ENCODE assay signal across 27 cellular contexts in genomic region chr4:152691761-152692160, GRCh38. TPM values are rescaled to one million over a fixed set of nuclear protein-coding genes. Genes with fewer than 3 reads are reported as not detected.
A peak's percentile ranks its signal among the peaks of the same experiment; 100 is the strongest.
DNase-seq lines count a peak whose midpoint lies in the region; ATAC-seq and TF ChIP-seq lines count a peak whose summit lies in the region.
"Had no signal": no experiment of that assay in that cellular context is flagged by ENCODE, and none has a peak within 500 bp of the region (broad histone marks: within the 10 kb centered on the region; RNA-seq: fewer than 3 reads in every experiment).

No MANE protein-coding gene starts in this region.

- H3K36me3 ChIP-seq in hepatocyte (replicated peaks; ENCODE audit: insufficient read depth, low read depth) (no peaks in the 10 kb centered on the region), colonic mucosa (no peaks in the 10 kb centered on the region)
- H3K36me3 ChIP-seq: adrenal gland, brain microvascular endothelial cell, esophagus muscularis mucosa, upper lobe of left lung, WERI-Rb-1 had no signal

- no peak overlapping the region for H3K4me3 Mint-ChIP-seq in stimulated activated effector memory CD8-positive, alpha-beta T cell treated with anti-CD3 and anti-CD28 coated beads, Interleukin-12 subunit alpha, Interleukin-12 subunit beta, amount 100 ng/mL, for 72 hours
- H3K4me3 Mint-ChIP-seq: activated CD4-positive, alpha-beta T cell treated with anti-CD3 and anti-CD28 coated beads, Interleukin-2, amount 10 ng/mL, durations not matched to agents 24 days and 14 days; activated T-cell treated with anti-CD3 and anti-CD28 coated beads, Interleukin-2, amount 50 U/mL, for 72 hours; endodermal cell; T-helper 2 cell treated with Interferon-gamma antibody and Interleukin-4, amounts not matched to agents 5 μg/mL and 100 μg/mL, for 36 hours had no signal

- H3K27ac ChIP-seq in hepatocyte (peak overlapping the region; percentile 49), colonic mucosa (no peak overlapping the region)
- H3K27ac ChIP-seq: adrenal gland, brain microvascular endothelial cell, coronary artery, esophagus muscularis mucosa, parathyroid adenoma, upper lobe of left lung, WERI-Rb-1 had no signal

- H3K4me1 Mint-ChIP-seq in stimulated activated effector memory CD8-positive, alpha-beta T cell treated with anti-CD3 and anti-CD28 coated beads, Interleukin-12 subunit alpha, Interleukin-12 subunit beta, amount 100 ng/mL, for 72 hours, result peaks cover 17% of the 10 kb centered on the region

- no peaks in the 10 kb centered on the region for H4K20me1 ChIP-seq in hepatocyte (ENCODE audit: insufficient read depth, poor library complexity, severe bottlenecking)

- H3K9me3 ChIP-seq in hepatocyte (ENCODE audit: low read depth) (no peaks in the 10 kb centered on the region), colonic mucosa (no peaks in the 10 kb centered on the region)
- H3K9me3 ChIP-seq: adrenal gland, esophagus muscularis mucosa, upper lobe of left lung had no signal

- no peak overlapping the region for H3K4me3 ChIP-seq in hepatocyte
- H3K4me3 ChIP-seq in colonic mucosa, result no peak overlapping the region
- H3K4me3 ChIP-seq: adrenal gland, coronary artery, esophagus muscularis mucosa, lung, upper lobe of left lung had no signal

- peak; percentile 13 for DNase-seq in NCI-H2029 (lab: John Stamatoyannopoulos, UW)
- no peak for DNase-seq in NCI-H2029 treated with DMSO at 0.1 percent for 48 hours (lab: John Stamatoyannopoulos, UW)
- DNase-seq in DMS153 (lab: John Stamatoyannopoulos, UW), result peak; percentile 52
- peak; percentile 25 for DNase-seq in NCI-H2196 (lab: John Stamatoyannopoulos, UW; ENCODE audit: unreplicated experiment)
- peak; percentile 29 for DNase-seq in hepatocyte (ENCODE audit: low spot score)
- DNase-seq in stimulated activated effector memory CD8-positive, alpha-beta T cell treated with anti-CD3 and anti-CD28 coated beads, Interleukin-12 subunit alpha, Interleukin-12 subunit beta, amount 100 ng/mL, for 72 hours (ENCODE audit: low spot score in 2 of 2), result no peak
- DNase-seq in colonic mucosa, result no peak
- DNase-seq: 8988T; activated CD4-positive, alpha-beta T cell treated with anti-CD3 and anti-CD28 coated beads, Interleukin-2, amount 10 ng/mL, durations not matched to agents 24 days and 14 days; activated naive CD4-positive, alpha-beta T cell treated with Interleukin-2 at 50 U/mL for 16 hours; activated T-cell treated with anti-CD3 and anti-CD28 coated beads, Interleukin-2, amount 50 U/mL, for 72 hours; adrenal gland; AML-193; brain microvascular endothelial cell; endodermal cell; islet precursor cell; Karpas-422; NCI-H524; upper lobe of left lung; WERI-Rb-1 had no signal

- H3K9me2 ChIP-seq in hepatocyte (replicated peaks; ENCODE audit: insufficient read depth), result no peaks in the 10 kb centered on the region

- no peak overlapping the region for H3K27ac Mint-ChIP-seq in stimulated activated effector memory CD8-positive, alpha-beta T cell treated with anti-CD3 and anti-CD28 coated beads, Interleukin-12 subunit alpha, Interleukin-12 subunit beta, amount 100 ng/mL, for 72 hours
- H3K27ac Mint-ChIP-seq: activated CD4-positive, alpha-beta T cell treated with anti-CD3 and anti-CD28 coated beads, Interleukin-2, amount 10 ng/mL, durations not matched to agents 24 days and 14 days; activated T-cell treated with anti-CD3 and anti-CD28 coated beads, Interleukin-2, amount 50 U/mL, for 72 hours; endodermal cell; T-helper 2 cell treated with Interferon-gamma antibody and Interleukin-4, amounts not matched to agents 5 μg/mL and 100 μg/mL, for 36 hours had no signal

- TF ChIP-seq CTCF in hepatocyte (IDR thresholded peaks at IDR 0.05; ENCODE audit: poor library complexity), result no peak
- no peak for TF ChIP-seq CTCF in colonic mucosa (IDR thresholded peaks at IDR 0.05)

- H3K4me2 ChIP-seq in hepatocyte, result no peak overlapping the region

- H3K4me1 ChIP-seq in hepatocyte (ENCODE audit: insufficient read depth) (peaks cover 13% of the 10 kb centered on the region), colonic mucosa (no peaks in the 10 kb centered on the region)
- H3K4me1 ChIP-seq: adrenal gland, esophagus muscularis mucosa, parathyroid adenoma, upper lobe of left lung had no signal

- ATAC-seq in stimulated activated effector memory CD8-positive, alpha-beta T cell treated with anti-CD3 and anti-CD28 coated beads, Interleukin-12 subunit alpha, Interleukin-12 subunit beta, amount 100 ng/mL, for 72 hours, result no peak
- ATAC-seq in HG03025 (IDR thresholded peaks at IDR 0.05; ENCODE audit: low FRiP score, unreplicated experiment), result no peak
- ATAC-seq: activated T-cell treated with anti-CD3 and anti-CD28 coated beads, Interleukin-2, amount 50 U/mL, for 72 hours had no signal

- intact Hi-C loops in colonic mucosa (cut with DNase I), result no loop called here

- no peak overlapping the region for H2AFZ ChIP-seq in hepatocyte
- H2AFZ ChIP-seq: parathyroid adenoma had no signal

- H3K79me2 ChIP-seq in hepatocyte, result no peaks in the 10 kb centered on the region
- H3K79me2 ChIP-seq: parathyroid adenoma had no signal

- H3K9ac ChIP-seq in colonic mucosa (ENCODE audit: low read depth in 2 of 2, low read length in 2 of 2), result no peak overlapping the region
- H3K9ac ChIP-seq: parathyroid adenoma had no signal

- 76% methylated on average over 1 of the region's 1 CpG for WGBS in hepatocyte (ENCODE audit: low lambda C conversion rate, missing lambda C conversion rate)

- no peaks in the 10 kb centered on the region for H3K36me3 Mint-ChIP-seq in stimulated activated effector memory CD8-positive, alpha-beta T cell treated with anti-CD3 and anti-CD28 coated beads, Interleukin-12 subunit alpha, Interleukin-12 subunit beta, amount 100 ng/mL, for 72 hours

- no peaks in the 10 kb centered on the region for H3K9me3 Mint-ChIP-seq in stimulated activated effector memory CD8-positive, alpha-beta T cell treated with anti-CD3 and anti-CD28 coated beads, Interleukin-12 subunit alpha, Interleukin-12 subunit beta, amount 100 ng/mL, for 72 hours
- H3K9me3 Mint-ChIP-seq: activated CD4-positive, alpha-beta T cell treated with anti-CD3 and anti-CD28 coated beads, Interleukin-2, amount 10 ng/mL, durations not matched to agents 24 days and 14 days; activated T-cell treated with anti-CD3 and anti-CD28 coated beads, Interleukin-2, amount 50 U/mL, for 72 hours; endodermal cell; T-helper 2 cell treated with Interferon-gamma antibody and Interleukin-4, amounts not matched to agents 5 μg/mL and 100 μg/mL, for 36 hours had no signal

- no peaks in the 10 kb centered on the region for H3K27me3 ChIP-seq in hepatocyte
- H3K27me3 ChIP-seq in colonic mucosa, result no peaks in the 10 kb centered on the region
- H3K27me3 ChIP-seq: adrenal gland, brain microvascular endothelial cell, esophagus muscularis mucosa, upper lobe of left lung had no signal

RNA-seq across cellular contexts. Expression of gene TMEM154, which starts 12.0 kb away (rescaled TPM):
- total RNA-seq in hepatocyte (1.2 and 1.7 TPM in 2 replicates), colonic mucosa (1 to 10 TPM; 1.5 to 3.5 TPM)
- 0.36 and 6.8 TPM in 2 replicates for polyA plus RNA-seq in hepatocyte
- polyA plus RNA-seq: neural cell had no signal

Comparison
In these comparisons a context has a peak if more than half of its experiments do, and no peak if none do; other contexts are left out.
1. DNase-seq: peak in NCI-H2029 (single experiment), DMS153 (single experiment), NCI-H2196 (single experiment) and hepatocyte (single experiment); none in NCI-H2029 treated with DMSO at 0.1 percent for 48 hours (single experiment), stimulated activated effector memory CD8-positive, alpha-beta T cell treated with anti-CD3 and anti-CD28 coated beads, Interleukin-12 subunit alpha, Interleukin-12 subunit beta, amount 100 ng/mL, for 72 hours (0 of 2) and colonic mucosa (single experiment).